ENCODE assay signal across 1 cellular context in genomic region chr2:241542278-241542605, GRCh38.
TF ChIP-seq lines count a peak whose summit lies in the region.

No MANE protein-coding gene starts in this region.

TF ChIP-seq in WTC11, 78 proteins besides CTCF, POLR2A, EP300 and RAD21 (continued from another document):
- TF ChIP-seq ZNF425 (CRISPR knock-in tag; conservative IDR thresholded peaks at IDR 0.05) (no peak), ATF3 (CRISPR knock-in tag; conservative IDR thresholded peaks at IDR 0.05) (no peak)
TF ChIP-seq in WTC11: peak in this region for 0.
